In genomic region chr2:195694553-195694952, GRCh38 we compare ENCODE assay signal across 23 cellular contexts. TPM values are rescaled to one million over a fixed set of nuclear protein-coding genes. Genes with fewer than 3 reads are reported as not detected.
DNase-seq lines count a peak whose midpoint lies in the region; ATAC-seq, FAIRE-seq and TF ChIP-seq lines count a peak whose summit lies in the region.
"Had no signal": no experiment of that assay in that cellular context is flagged by ENCODE, and none has a peak within 500 bp of the region (broad histone marks: within the 10 kb centered on the region; RNA-seq: fewer than 3 reads in every experiment).

No MANE protein-coding gene starts in this region.

- WGBS in HepG2 (ENCODE audit: low lambda C conversion rate), result 96% methylated on average over 7 of the region's 7 CpGs

- H3K27ac ChIP-seq in GM23338 (ENCODE audit: low read depth), result peak overlapping the region; percentile 81
- H3K27ac ChIP-seq in HepG2 (ENCODE audit: extremely low read length, insufficient read depth, low read length), result no peak overlapping the region
- H3K27ac ChIP-seq: adrenal gland, psoas muscle, tibial artery had no signal

- H3K4me1 ChIP-seq in GM23338 (ENCODE audit: insufficient read depth), result peaks cover 34% of the 10 kb centered on the region
- no peaks in the 10 kb centered on the region for H3K4me1 ChIP-seq in HepG2 (ENCODE audit: insufficient read depth, low read length)
- H3K4me1 ChIP-seq: Caco-2, psoas muscle, tibial artery had no signal

- H3K4me1 Mint-ChIP-seq in GM23338, result peaks cover 29% of the 10 kb centered on the region
- peaks cover 55% of the 10 kb centered on the region for H3K4me1 Mint-ChIP-seq in WTC11
- peaks cover 73% of the 10 kb centered on the region for H3K4me1 Mint-ChIP-seq in stimulated activated memory B cell treated with anti-CD40 and anti-IgM and Interleukin-4, amounts not matched to agents 10 μg/mL and 1 μg/mL and 100 μg/mL, for 72 hours
- peaks cover 61 to 66% of the 10 kb centered on the region in 2 donors for H3K4me1 Mint-ChIP-seq in natural killer cell

- peak overlapping the region; percentile 33; the same call in 1 of the 2 replicates for H3K4me3 ChIP-seq in GM23338
- no peak overlapping the region for H3K4me3 ChIP-seq in HepG2 (replicated peaks in 1 of 3; ENCODE audit: insufficient read depth in 1 of 3, low read depth in 2 of 3, low read length in 3 of 3)
- H3K4me3 ChIP-seq: adrenal gland, psoas muscle, tibial artery had no signal

- DNase-seq in GM23338 (ENCODE audit: low spot score) (no peak), NCI-H2029 treated with DMSO at 0.1 percent for 48 hours (lab: John Stamatoyannopoulos, UW) (peak; percentile 32), WTC11 (ENCODE audit: low spot score) (no peak), ureter (ENCODE audit: low spot score) (no peak), HepG2 (ENCODE audit: low spot score) (no peak), natural killer cell (no peak)
- DNase-seq: activated CD4-positive, alpha-beta T cell treated with anti-CD3 and anti-CD28 coated beads for 48 hours; adrenal gland; Caco-2; cortex of kidney; GDM1; Kasumi-1; NCI-H1048; NCI-H2171; NCI-H526 treated with DMSO at 0.1 percent for 48 hours; OCI-M1; psoas muscle; stimulated activated CD4-positive, alpha-beta T cell treated with anti-CD3 and anti-CD28 coated beads, Interleukin-1b, Interleukin-23, amount 100 ng/mL, for 48 hours; stimulated activated naive CD8-positive, alpha-beta T cell treated with anti-CD3 and anti-CD28 coated beads, Interleukin-15, Interleukin-2, amounts not matched to agents 100 U/mL and 50 U/mL, for 24 hours; T-cell; tibial artery had no signal

- peak overlapping the region; percentile 12; the same call in 1 of the 3 replicates for H3K4me3 Mint-ChIP-seq in GM23338
- 0 out of 2 replicates have a peak overlapping the region, but pooled peaks have one; percentile 1 for H3K4me3 Mint-ChIP-seq in WTC11
- no peak overlapping the region for H3K4me3 Mint-ChIP-seq in stimulated activated memory B cell treated with anti-CD40 and anti-IgM and Interleukin-4, amounts not matched to agents 10 μg/mL and 1 μg/mL and 100 μg/mL, for 72 hours
- H3K4me3 Mint-ChIP-seq in natural killer cell, result no peak overlapping the region
- H3K4me3 Mint-ChIP-seq: T-cell had no signal

- intact Hi-C loops in HepG2 (cut with micrococcal nuclease; ENCODE audit: unreplicated experiment) (no loop called here), natural killer cell (cut with micrococcal nuclease) (no loop called here)

- TF ChIP-seq RAD21 in HepG2 (CRISPR knock-in tag; IDR thresholded peaks at IDR 0.05), result no peak

- no peaks in the 10 kb centered on the region for H3K9me2 ChIP-seq in GM23338 (ENCODE audit: insufficient read depth)

- TF ChIP-seq EP300 in HepG2 (IDR thresholded peaks at IDR 0.05; ENCODE audit: low read depth in 2 of 2, low read length in 2 of 2) (no peak), HepG2 (CRISPR knock-in tag; IDR thresholded peaks at IDR 0.05; ENCODE audit: borderline replicate concordance) (no peak)

- H3K79me2 ChIP-seq in GM23338 (replicated peaks; ENCODE audit: insufficient read depth), result peaks cover 100% of the 10 kb centered on the region
- no peaks in the 10 kb centered on the region for H3K79me2 ChIP-seq in HepG2 (ENCODE audit: insufficient read depth, low read length)

- H4K20me1 ChIP-seq in GM23338 (replicated peaks; ENCODE audit: insufficient read depth), result peaks cover 2% of the 10 kb centered on the region; the same call in 1 of the 2 replicates
- no peaks in the 10 kb centered on the region for H4K20me1 ChIP-seq in HepG2 (ENCODE audit: insufficient read depth, low read length)

- peak overlapping the region; percentile 62 for H3K4me2 ChIP-seq in GM23338
- H3K4me2 ChIP-seq in HepG2 (ENCODE audit: low read depth, low read length), result no peak overlapping the region

- H2AFZ ChIP-seq in GM23338 (no peak overlapping the region), HepG2 (ENCODE audit: low read length) (no peak overlapping the region)

- in situ Hi-C loops in HepG2 (cut with HindIII; ENCODE audit: extremely low pct_ligation_motif_present, low pct_unique_long_range_greater_than_20kb), result no loop called here

- ATAC-seq in GM23338, result peak; percentile 61; the same call in 2 of the 3 replicates
- ATAC-seq in WTC11, result peak; percentile 60
- ATAC-seq in stimulated activated memory B cell treated with anti-CD40 and anti-IgM and Interleukin-4, amounts not matched to agents 10 μg/mL and 1 μg/mL and 100 μg/mL, for 72 hours, result no peak
- ATAC-seq in HepG2, result no peak
- no peak for ATAC-seq in natural killer cell
- ATAC-seq: psoas muscle; Right ventricle myocardium inferior; stimulated activated naive CD8-positive, alpha-beta T cell treated with anti-CD3 and anti-CD28 coated beads, Interleukin-15, Interleukin-2, amounts not matched to agents 100 U/mL and 50 U/mL, for 24 hours; T-cell had no signal

- H3K9me3 ChIP-seq in HepG2 (ENCODE audit: low read length), result no peaks in the 10 kb centered on the region
- H3K9me3 ChIP-seq: Caco-2 had no signal

- no peak for FAIRE-seq in HepG2 (lab: Jason Lieb, UNC)

- BruUV-seq in HepG2 (replicated peaks; lab: Mats Ljungman, UMichigan), result no TSS peak

- H3K36me3 Mint-ChIP-seq in GM23338 (ENCODE audit: low read depth) (peaks cover 57% of the 10 kb centered on the region), WTC11 (peaks cover 21% of the 10 kb centered on the region), natural killer cell (no peaks in the 10 kb centered on the region)
- peaks cover 91% of the 10 kb centered on the region for H3K36me3 Mint-ChIP-seq in stimulated activated memory B cell treated with anti-CD40 and anti-IgM and Interleukin-4, amounts not matched to agents 10 μg/mL and 1 μg/mL and 100 μg/mL, for 72 hours

- POLR2A ChIA-PET in WTC11 (lab: Charles Lee) (no interaction called here), HepG2 (lab: Yijun Ruan, JAX) (no interaction called here)

- H3F3A ChIP-seq in GM23338 (replicated peaks; ENCODE audit: low read depth), result no peaks in the 10 kb centered on the region

- H3K9me3 Mint-ChIP-seq in GM23338 (no peaks in the 10 kb centered on the region; the same call in 1 of the 3 replicates), WTC11 (peaks cover 11% of the 10 kb centered on the region; the same call in 1 of the 2 replicates), natural killer cell (no peaks in the 10 kb centered on the region)
- peaks cover 29% of the 10 kb centered on the region for H3K9me3 Mint-ChIP-seq in stimulated activated memory B cell treated with anti-CD40 and anti-IgM and Interleukin-4, amounts not matched to agents 10 μg/mL and 1 μg/mL and 100 μg/mL, for 72 hours

- H3K27ac Mint-ChIP-seq in GM23338, result peak overlapping the region; percentile 80; the same call in 1 of the 2 replicates
- H3K27ac Mint-ChIP-seq in WTC11, result peak overlapping the region; percentile 90
- H3K27ac Mint-ChIP-seq in stimulated activated memory B cell treated with anti-CD40 and anti-IgM and Interleukin-4, amounts not matched to agents 10 μg/mL and 1 μg/mL and 100 μg/mL, for 72 hours, result peak overlapping the region; percentile 55
- H3K27ac Mint-ChIP-seq in natural killer cell, result no peak overlapping the region
- H3K27ac Mint-ChIP-seq: T-cell had no signal

- H3K27me3 Mint-ChIP-seq in GM23338 (ENCODE audit: insufficient read depth, low read depth, poor library complexity) (peaks cover 2% of the 10 kb centered on the region), WTC11 (ENCODE audit: low read depth) (no peaks in the 10 kb centered on the region), natural killer cell (ENCODE audit: low read depth in 2 of 2) (no peaks in the 10 kb centered on the region)
- H3K27me3 Mint-ChIP-seq in stimulated activated memory B cell treated with anti-CD40 and anti-IgM and Interleukin-4, amounts not matched to agents 10 μg/mL and 1 μg/mL and 100 μg/mL, for 72 hours, result no peaks in the 10 kb centered on the region
- H3K27me3 Mint-ChIP-seq: T-cell had no signal

- TF ChIP-seq POLR2A in HepG2 (IDR thresholded peaks at IDR 0.05; ENCODE audit: insufficient read depth in 1 of 2, low read depth in 2 of 2, low read length in 2 of 2), result no peak

- H3K36me3 ChIP-seq in GM23338 (ENCODE audit: insufficient read depth) (no peaks in the 10 kb centered on the region), HepG2 (replicated peaks in 1 of 2; ENCODE audit: control insufficient read depth in 1 of 2, insufficient read depth in 2 of 2, low read length in 2 of 2) (no peaks in the 10 kb centered on the region)
- H3K36me3 ChIP-seq: adrenal gland had no signal

- CTCF ChIA-PET in WTC11 (lab: Charles Lee), result interaction anchor here (2.1 kb wide), 1 partner anchor 22 kb away, joined by 8 read pairs; no protein-coding TSS in a partner anchor
- CTCF ChIA-PET in HepG2 (lab: Yijun Ruan, JAX; ENCODE audit: low intra/inter-chr PET ratio, low total read pairs), result no interaction called here

- H3K27me3 ChIP-seq in GM23338 (ENCODE audit: insufficient read depth), result no peaks in the 10 kb centered on the region
- no peaks in the 10 kb centered on the region for H3K27me3 ChIP-seq in HepG2 (ENCODE audit: control insufficient read depth in 1 of 2, insufficient read depth in 2 of 2, low read length in 2 of 2)
- H3K27me3 ChIP-seq: adrenal gland, tibial artery had no signal

- TF ChIP-seq CTCF in GM23338 (conservative IDR thresholded peaks at IDR 0.05; ENCODE audit: low read depth in 2 of 2) (0 out of 4 replicates have a peak, but pooled peaks of 1 of the 2 experiments have one; percentile 6), WTC11 (IDR thresholded peaks at IDR 0.05) (no peak), HepG2 (CRISPR knock-in tag; IDR thresholded peaks at IDR 0.05) (no peak), natural killer cell (IDR thresholded peaks at IDR 0.05) (no peak)

- no peak overlapping the region for H3K9ac ChIP-seq in HepG2 (ENCODE audit: insufficient read depth, low read depth, low read length)

RNA-seq across cellular contexts. Expression of gene SLC39A10, which starts 37.5 kb away (rescaled TPM):
- total RNA-seq in GM23338 (2014; rRNA removed; shearing (Covaris generic)), result 261 and 263 TPM in 2 replicates
- polyA plus RNA-seq in GM23338 (2016; fragmentation: Nextera tagmentation; extraction: Ambion mirVana) (344 and 356 TPM in 2 replicates), HepG2 (2011; rRNA removed) (21.0 and 21.3 TPM in 2 replicates)
- total RNA-seq in WTC11 (2021) (141 to 167 TPM (median 144 TPM) in 3 replicates), ureter (28.6 TPM), HepG2 (2016; rRNA removed; fragmentation: Illumina TruSeq; extraction: Trizol) (7.2 and 13.2 TPM in 2 replicates), natural killer cell (10 to 100 TPM; 56.5 to 69.6 (median 58.5) TPM)
- total RNA-seq in HepG2 (2016; cell fraction: cytosol; rRNA removed; fragmentation: Illumina TruSeq; extraction: Trizol; ENCODE audit: low read depth), result 2.7 and 4.0 TPM in 2 replicates
- 7.2 and 12.7 TPM in 2 replicates for total RNA-seq in HepG2 (2016; cell fraction: insoluble cytoplasmic fraction; rRNA removed; fragmentation: Illumina TruSeq; extraction: Trizol)
- total RNA-seq in HepG2 (2016; cell fraction: membrane; rRNA removed; fragmentation: Illumina TruSeq; extraction: Trizol), result 3.5 and 4.7 TPM in 2 replicates
- total RNA-seq in HepG2 (2016; cell fraction: nucleus; rRNA removed; fragmentation: Illumina TruSeq; extraction: Trizol), result 17.2 and 19.6 TPM in 2 replicates
- polyA plus RNA-seq in HepG2 (2011; cell fraction: cytosol; rRNA removed), result 8.3 and 17.1 TPM in 2 replicates
- 9.1 and 12.0 TPM in 2 replicates for polyA plus RNA-seq in HepG2 (2011; cell fraction: nucleus; rRNA removed)
- 22.8 and 23.0 TPM in 2 replicates for polyA plus RNA-seq in HepG2 (2012)
- polyA plus RNA-seq in HepG2 (2016; cell fraction: cytosol; fragmentation: Illumina TruSeq; extraction: Trizol; ENCODE audit: low read depth), result 0.12 and 0.20 TPM in 2 replicates
- 3.7 and 3.8 TPM in 2 replicates for polyA plus RNA-seq in HepG2 (2016; cell fraction: insoluble cytoplasmic fraction; fragmentation: Illumina TruSeq; extraction: Trizol; ENCODE audit: low read depth)
- polyA plus RNA-seq in HepG2 (2016; cell fraction: membrane; fragmentation: Illumina TruSeq; extraction: Trizol; ENCODE audit: low read depth), result 1.0 and 1.3 TPM in 2 replicates
- polyA plus RNA-seq in HepG2 (2016; cell fraction: nucleus; fragmentation: Illumina TruSeq; extraction: Trizol; ENCODE audit: insufficient read depth, low read depth), result 11.1 TPM in 2 replicates
- polyA minus RNA-seq in HepG2 (2011; rRNA and poly(A)+ RNA removed; ENCODE audit: low replicate concordance), result 53.0 and 116 TPM in 2 replicates
- 43.8 and 58.0 TPM in 2 replicates for polyA minus RNA-seq in HepG2 (2011; cell fraction: cytosol; rRNA and poly(A)+ RNA removed)
- polyA minus RNA-seq in HepG2 (2011; cell fraction: nucleus; rRNA and poly(A)+ RNA removed), result 52.9 and 81.2 TPM in 2 replicates

Comparison
In these comparisons a context has a peak if more than half of its experiments do, and no peak if none do; other contexts are left out.
1. ATAC-seq: peak in GM23338 (single experiment) and WTC11 (single experiment); none in stimulated activated memory B cell treated with anti-CD40 and anti-IgM and Interleukin-4, amounts not matched to agents 10 μg/mL and 1 μg/mL and 100 μg/mL, for 72 hours (single experiment), HepG2 (single experiment) and natural killer cell (0 of 3).
2. H3K27ac Mint-ChIP-seq: peak in GM23338 (single experiment), WTC11 (single experiment) and stimulated activated memory B cell treated with anti-CD40 and anti-IgM and Interleukin-4, amounts not matched to agents 10 μg/mL and 1 μg/mL and 100 μg/mL, for 72 hours (single experiment); none in natural killer cell (0 of 2).
3. H3K4me3 Mint-ChIP-seq: peak in GM23338 (single experiment) and WTC11 (single experiment); none in stimulated activated memory B cell treated with anti-CD40 and anti-IgM and Interleukin-4, amounts not matched to agents 10 μg/mL and 1 μg/mL and 100 μg/mL, for 72 hours (single experiment) and natural killer cell (single experiment).